In the genomic region with DNA sequence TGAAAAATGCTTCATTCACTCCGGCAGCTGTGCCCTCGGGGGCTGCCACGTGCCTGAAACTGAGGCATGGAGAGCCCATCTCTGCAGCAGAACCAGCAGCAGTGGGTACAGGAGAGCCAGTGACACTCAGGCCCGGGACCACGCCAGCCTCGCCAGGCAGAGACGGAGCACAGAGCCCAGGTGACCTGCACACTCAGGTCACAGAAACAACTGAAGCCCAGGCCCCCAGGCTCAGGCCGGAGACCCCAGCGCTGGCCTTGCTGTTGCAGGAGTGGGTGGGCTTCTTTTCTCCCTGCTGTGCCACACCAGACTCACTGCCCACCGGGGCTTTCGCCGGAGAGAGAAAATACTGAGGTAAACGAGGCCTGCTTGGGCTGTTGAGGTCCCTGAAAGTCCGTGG, we compare ENCODE assay signal across 28 cellular contexts.
"Had no signal": no experiment of that assay in that cellular context is flagged by ENCODE, and none has a peak within 500 bp of the region (broad histone marks: within the 10 kb centered on the region; RNA-seq: fewer than 3 reads in every experiment).

No MANE protein-coding gene starts in this region.

- ATAC-seq: left colon; mucosa of descending colon; naive thymus-derived CD8-positive, alpha-beta T cell; right cardiac atrium; sciatic nerve; stimulated activated memory B cell treated with anti-CD40 and anti-IgM and Interleukin-4, amounts not matched to agents 10 μg/mL and 1 μg/mL and 100 μg/mL, for 72 hours; stimulated activated naive CD8-positive, alpha-beta T cell treated with anti-CD3 and anti-CD28 coated beads, Interleukin-15, amount 100 ng/mL, for 72 hours had no signal

- H3K27me3 ChIP-seq: left lung, ovary, upper lobe of right lung had no signal

- H3K9me3 ChIP-seq: lower lobe of right lung, mucosa of descending colon, ovary, prostate gland, tibial nerve, upper lobe of right lung had no signal

- H3K27ac Mint-ChIP-seq: immature natural killer cell; naive thymus-derived CD8-positive, alpha-beta T cell; nephron; stimulated activated memory B cell treated with anti-CD40 and anti-IgM and Interleukin-4, amounts not matched to agents 10 μg/mL and 1 μg/mL and 100 μg/mL, for 72 hours; stimulated activated naive CD8-positive, alpha-beta T cell treated with anti-CD3 and anti-CD28 coated beads, Interleukin-15, amount 100 ng/mL, for 72 hours had no signal

- H3K36me3 ChIP-seq: left lung, lower lobe of right lung, ovary, prostate gland, tibial nerve, upper lobe of right lung had no signal

- H3K27ac ChIP-seq: left lung, lower lobe of right lung, ovary, prostate gland, tibial nerve had no signal

- H3K9me3 Mint-ChIP-seq: naive thymus-derived CD8-positive, alpha-beta T cell; neural crest cell; stimulated activated naive CD8-positive, alpha-beta T cell treated with anti-CD3 and anti-CD28 coated beads, Interleukin-15, amount 100 ng/mL, for 72 hours had no signal

- H3K4me1 Mint-ChIP-seq: immature natural killer cell; naive thymus-derived CD8-positive, alpha-beta T cell; nephron; stimulated activated memory B cell treated with anti-CD40 and anti-IgM and Interleukin-4, amounts not matched to agents 10 μg/mL and 1 μg/mL and 100 μg/mL, for 72 hours; stimulated activated naive CD8-positive, alpha-beta T cell treated with anti-CD3 and anti-CD28 coated beads, Interleukin-15, amount 100 ng/mL, for 72 hours had no signal

- H3K4me1 ChIP-seq: lower lobe of right lung, prostate gland, tibial nerve had no signal

- H3K4me3 Mint-ChIP-seq: immature natural killer cell; naive thymus-derived CD8-positive, alpha-beta T cell; nephron; neural crest cell; stimulated activated memory B cell treated with anti-CD40 and anti-IgM and Interleukin-4, amounts not matched to agents 10 μg/mL and 1 μg/mL and 100 μg/mL, for 72 hours; stimulated activated naive CD8-positive, alpha-beta T cell treated with anti-CD3 and anti-CD28 coated beads, Interleukin-15, amount 100 ng/mL, for 72 hours had no signal

- H3K27me3 Mint-ChIP-seq: stimulated activated memory B cell treated with anti-CD40 and anti-IgM and Interleukin-4, amounts not matched to agents 10 μg/mL and 1 μg/mL and 100 μg/mL, for 72 hours had no signal

- H3K4me3 ChIP-seq: left lung, lower lobe of right lung, mucosa of descending colon, ovary, prostate gland, tibial nerve, upper lobe of right lung had no signal

- H3K36me3 Mint-ChIP-seq: immature natural killer cell; naive thymus-derived CD8-positive, alpha-beta T cell; stimulated activated memory B cell treated with anti-CD40 and anti-IgM and Interleukin-4, amounts not matched to agents 10 μg/mL and 1 μg/mL and 100 μg/mL, for 72 hours had no signal

- DNase-seq: hypothalamus; immature natural killer cell; kidney; left colon; left lung; lower lobe of right lung; mesendoderm; midbrain; mucosa of descending colon; retina; right cardiac atrium; small intestine; stimulated activated CD4-positive, alpha-beta T cell treated with anti-CD3 and anti-CD28 coated beads, Interleukin-1b, Interleukin-23, amount 100 ng/mL, for 48 hours; stimulated activated CD4-positive, alpha-beta T cell treated with anti-CD3 and anti-CD28 coated beads, Interleukin-2, amount 100 ng/mL, for 48 hours; stimulated activated CD4-positive, alpha-beta T cell treated with anti-CD3 and anti-CD28 coated beads, Interleukin-4, amount 100 ng/mL, for 4 hours; stimulated activated CD8-positive, alpha-beta memory T cell treated with anti-CD3 and anti-CD28 coated beads, Interleukin-4, amount 100 ng/mL, for 48 hours; stimulated activated naive CD4-positive, alpha-beta T cell treated with Interleukin-2 at 50 U/mL for 16 hours; stimulated activated naive CD8-positive, alpha-beta T cell treated with anti-CD3 and anti-CD28 coated beads, Interleukin-15, amount 100 ng/mL, for 72 hours; substantia nigra; upper lobe of right lung had no signal
